In the genomic region with DNA sequence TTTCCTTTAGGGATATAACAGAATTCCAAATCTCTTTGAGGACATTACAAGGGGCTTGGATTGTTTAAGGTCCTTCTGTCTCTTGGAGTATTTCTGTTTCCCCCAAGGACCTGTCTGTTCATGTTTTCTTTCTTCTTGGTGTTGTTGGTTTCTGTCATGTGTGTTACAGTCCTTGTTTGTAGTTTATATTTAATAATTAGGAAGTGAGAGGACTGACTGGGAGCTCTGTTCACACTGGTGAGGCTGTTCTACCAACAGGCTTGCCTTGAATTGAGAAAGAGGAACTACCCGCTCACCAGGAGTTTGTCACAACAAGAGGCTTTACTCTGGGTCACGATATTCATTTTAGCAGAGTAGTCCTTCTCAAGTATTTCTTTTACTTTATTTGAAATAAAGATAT, we compare ENCODE assay signal across 16 cellular contexts.
A peak's percentile ranks its signal among the peaks of the same experiment; 100 is the strongest.
DNase-seq lines count a peak whose midpoint lies in the region; ATAC-seq, FAIRE-seq and TF ChIP-seq lines count a peak whose summit lies in the region.
"Had no signal": no experiment of that assay in that cellular context is flagged by ENCODE, and none has a peak within 500 bp of the region (broad histone marks: within the 10 kb centered on the region; RNA-seq: fewer than 3 reads in every experiment).

No MANE protein-coding gene starts in this region.

- no peak for TF ChIP-seq EP300 in HepG2 (IDR thresholded peaks at IDR 0.05; ENCODE audit: low read depth in 2 of 2, low read length in 2 of 2)
- no peak for TF ChIP-seq EP300 in HepG2 (CRISPR knock-in tag; IDR thresholded peaks at IDR 0.05; ENCODE audit: borderline replicate concordance)

- DNase-seq in SIG-M5 (lab: John Stamatoyannopoulos, UW), result peak; percentile 11
- no peak for DNase-seq in ascending aorta (ENCODE audit: low spot score in 2 of 2)
- DNase-seq in HepG2 (ENCODE audit: low spot score), result no peak
- DNase-seq: activated CD4-positive, alpha-beta T cell treated with anti-CD3 and anti-CD28 coated beads, Interleukin-2, amount 50 U/mL, for 1 hour; activated T-cell treated with anti-CD3 and anti-CD28 coated beads, Interleukin-2, amount 50 U/mL, for 72 hours; COR-L47; kidney glomerular epithelial cell; NCI-H1417; pancreas had no signal

- TF ChIP-seq RAD21 in HepG2 (CRISPR knock-in tag; IDR thresholded peaks at IDR 0.05), result no peak

- H3K4me1 ChIP-seq in BLaER1 treated with 17β-estradiol and CSF1 and Interleukin-3, amounts not matched to agents 10 nM and 100 nM, result peaks cover 0 to 18% (median 4%) of the 10 kb centered on the region in 10 experiments; a peak in 9 of 20 replicates
- H3K4me1 ChIP-seq in ascending aorta (no peaks in the 10 kb centered on the region), HepG2 (ENCODE audit: insufficient read depth, low read length) (no peaks in the 10 kb centered on the region)
- H3K4me1 ChIP-seq: pancreas, suprapubic skin had no signal

- no peaks in the 10 kb centered on the region for H4K20me1 ChIP-seq in BLaER1 treated with 17β-estradiol and CSF1 and Interleukin-3, amounts not matched to agents 10 nM and 100 nM
- no peaks in the 10 kb centered on the region for H4K20me1 ChIP-seq in HepG2 (ENCODE audit: insufficient read depth, low read length)

- peak; percentile 85 for ATAC-seq in GM19395 (IDR thresholded peaks at IDR 0.05; ENCODE audit: unreplicated experiment)
- ATAC-seq in HG03060 (IDR thresholded peaks at IDR 0.05; ENCODE audit: low read depth, unreplicated experiment), result peak; percentile 57
- ATAC-seq in HepG2, result no peak
- no peak for ATAC-seq in HG03095 (IDR thresholded peaks at IDR 0.05; ENCODE audit: unreplicated experiment)
- ATAC-seq in HG03439 (IDR thresholded peaks at IDR 0.05; ENCODE audit: unreplicated experiment), result no peak
- ATAC-seq: activated T-cell treated with anti-CD3 and anti-CD28 coated beads, Interleukin-2, amount 50 U/mL, for 72 hours had no signal

- in situ Hi-C loops in HepG2 (cut with HindIII; ENCODE audit: extremely low pct_ligation_motif_present, low pct_unique_long_range_greater_than_20kb), result no loop called here

- H2AFZ ChIP-seq in HepG2 (ENCODE audit: low read length), result no peak overlapping the region

- 26% methylated on average over 2 of the region's 2 CpGs for WGBS in HepG2 (ENCODE audit: low lambda C conversion rate)

- no peaks in the 10 kb centered on the region for H3K27me3 ChIP-seq in BLaER1 treated with 17β-estradiol and CSF1 and Interleukin-3, amounts not matched to agents 10 nM and 100 nM
- H3K27me3 ChIP-seq in ascending aorta (no peaks in the 10 kb centered on the region), HepG2 (ENCODE audit: control insufficient read depth in 1 of 2, insufficient read depth in 2 of 2, low read length in 2 of 2) (no peaks in the 10 kb centered on the region)
- H3K27me3 ChIP-seq: pancreas, suprapubic skin had no signal

- BruUV-seq in HepG2 (replicated peaks; lab: Mats Ljungman, UMichigan), result no TSS peak

- H3K4me2 ChIP-seq in BLaER1 treated with 17β-estradiol and CSF1 and Interleukin-3, amounts not matched to agents 10 nM and 100 nM, result peak overlapping the region in 6 of 11 experiments; percentile 15 to 77 (median 56); a peak in 8 of 22 replicates
- no peak overlapping the region for H3K4me2 ChIP-seq in HepG2 (ENCODE audit: low read depth, low read length)

- no peak overlapping the region; a peak in 1 of 20 replicates for H3K4me3 ChIP-seq in BLaER1 treated with 17β-estradiol and CSF1 and Interleukin-3, amounts not matched to agents 10 nM and 100 nM
- no peak overlapping the region for H3K4me3 ChIP-seq in ascending aorta
- H3K4me3 ChIP-seq in HepG2 (replicated peaks in 1 of 3; ENCODE audit: insufficient read depth in 1 of 3, low read depth in 2 of 3, low read length in 3 of 3), result no peak overlapping the region
- H3K4me3 ChIP-seq: pancreas, suprapubic skin had no signal

- H3K9ac ChIP-seq in BLaER1 treated with 17β-estradiol and CSF1 and Interleukin-3, amounts not matched to agents 10 nM and 100 nM, result peak overlapping the region in 5 of 11 experiments; percentile 51 to 65 (median 60); a peak in 9 of 22 replicates
- H3K9ac ChIP-seq in HepG2 (ENCODE audit: insufficient read depth, low read depth, low read length), result no peak overlapping the region

- peaks cover 28 to 37% (median 30%) of the 10 kb centered on the region in 11 experiments for H3K9me3 ChIP-seq in BLaER1 treated with 17β-estradiol and CSF1 and Interleukin-3, amounts not matched to agents 10 nM and 100 nM (replicated peaks in 1 of 11)
- H3K9me3 ChIP-seq in ascending aorta, result no peaks in the 10 kb centered on the region
- H3K9me3 ChIP-seq in HepG2 (ENCODE audit: low read length), result no peaks in the 10 kb centered on the region
- H3K9me3 ChIP-seq: pancreas, suprapubic skin had no signal

- no peak for TF ChIP-seq POLR2A in HepG2 (IDR thresholded peaks at IDR 0.05; ENCODE audit: insufficient read depth in 1 of 2, low read depth in 2 of 2, low read length in 2 of 2)

- FAIRE-seq in HepG2 (lab: Jason Lieb, UNC), result no peak
- FAIRE-seq: A204.1, pancreas had no signal

- CTCF ChIA-PET in HepG2 (lab: Yijun Ruan, JAX; ENCODE audit: low intra/inter-chr PET ratio, low total read pairs), result no interaction called here

- TF ChIP-seq CTCF in ascending aorta (IDR thresholded peaks at IDR 0.05) (no peak), HepG2 (CRISPR knock-in tag; IDR thresholded peaks at IDR 0.05) (no peak)

- H3K27ac ChIP-seq in BLaER1 treated with 17β-estradiol and CSF1 and Interleukin-3, amounts not matched to agents 10 nM and 100 nM, result peak overlapping the region in 7 of 11 experiments; percentile 18 to 77 (median 69); a peak in 12 of 22 replicates
- H3K27ac ChIP-seq in ascending aorta (no peak overlapping the region), HepG2 (ENCODE audit: extremely low read length, insufficient read depth, low read length) (no peak overlapping the region)
- H3K27ac ChIP-seq: pancreas, suprapubic skin had no signal

- intact Hi-C loops in ascending aorta (cut with DNase I) (no loop called here), HepG2 (cut with micrococcal nuclease; ENCODE audit: unreplicated experiment) (no loop called here)

- H3K79me2 ChIP-seq in HepG2 (ENCODE audit: insufficient read depth, low read length), result no peaks in the 10 kb centered on the region

- POLR2A ChIA-PET in HepG2 (lab: Yijun Ruan, JAX), result no interaction called here

- H3K36me3 ChIP-seq in BLaER1 treated with 17β-estradiol and CSF1 and Interleukin-3, amounts not matched to agents 10 nM and 100 nM, result no peaks in the 10 kb centered on the region
- H3K36me3 ChIP-seq in ascending aorta, result no peaks in the 10 kb centered on the region
- no peaks in the 10 kb centered on the region for H3K36me3 ChIP-seq in HepG2 (replicated peaks in 1 of 2; ENCODE audit: control insufficient read depth in 1 of 2, insufficient read depth in 2 of 2, low read length in 2 of 2)
- H3K36me3 ChIP-seq: pancreas, suprapubic skin had no signal

TF ChIP-seq in HepG2, 621 proteins besides CTCF, POLR2A, EP300 and RAD21:
- TF ChIP-seq, protein P1, sequence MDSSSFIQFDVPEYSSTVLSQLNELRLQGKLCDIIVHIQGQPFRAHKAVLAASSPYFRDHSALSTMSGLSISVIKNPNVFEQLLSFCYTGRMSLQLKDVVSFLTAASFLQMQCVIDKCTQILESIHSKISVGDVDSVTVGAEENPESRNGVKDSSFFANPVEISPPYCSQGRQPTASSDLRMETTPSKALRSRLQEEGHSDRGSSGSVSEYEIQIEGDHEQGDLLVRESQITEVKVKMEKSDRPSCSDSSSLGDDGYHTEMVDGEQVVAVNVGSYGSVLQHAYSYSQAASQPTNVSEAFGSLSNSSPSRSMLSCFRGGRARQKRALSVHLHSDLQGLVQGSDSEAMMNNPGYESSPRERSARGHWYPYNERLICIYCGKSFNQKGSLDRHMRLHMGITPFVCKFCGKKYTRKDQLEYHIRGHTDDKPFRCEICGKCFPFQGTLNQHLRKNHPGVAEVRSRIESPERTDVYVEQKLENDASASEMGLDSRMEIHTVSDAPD (CRISPR knock-in tag; IDR thresholded peaks at IDR 0.05), result no peak
- no peak for TF ChIP-seq POLR2AphosphoS2 (IDR thresholded peaks at IDR 0.05; ENCODE audit: low read depth, low read length)
- TF ChIP-seq ZNF83 (CRISPR knock-in tag; IDR thresholded peaks at IDR 0.05; ENCODE audit: borderline replicate concordance), result no peak
- TF ChIP-seq ATRX (CRISPR knock-in tag; IDR thresholded peaks at IDR 0.05; ENCODE audit: borderline replicate concordance), result no peak
- TF ChIP-seq ZNF143 (CRISPR knock-in tag; IDR thresholded peaks at IDR 0.05), result no peak

Comparison
In these comparisons a context has a peak if more than half of its experiments do, and no peak if none do; other contexts are left out.
1. H3K27ac ChIP-seq: peak in BLaER1 treated with 17β-estradiol and CSF1 and Interleukin-3, amounts not matched to agents 10 nM and 100 nM (7 of 11); none in ascending aorta (0 of 2) and HepG2 (single experiment).
2. ATAC-seq: peak in GM19395 (single experiment) and HG03060 (single experiment); none in HepG2 (single experiment), HG03095 (single experiment) and HG03439 (single experiment).